In the genomic region with DNA sequence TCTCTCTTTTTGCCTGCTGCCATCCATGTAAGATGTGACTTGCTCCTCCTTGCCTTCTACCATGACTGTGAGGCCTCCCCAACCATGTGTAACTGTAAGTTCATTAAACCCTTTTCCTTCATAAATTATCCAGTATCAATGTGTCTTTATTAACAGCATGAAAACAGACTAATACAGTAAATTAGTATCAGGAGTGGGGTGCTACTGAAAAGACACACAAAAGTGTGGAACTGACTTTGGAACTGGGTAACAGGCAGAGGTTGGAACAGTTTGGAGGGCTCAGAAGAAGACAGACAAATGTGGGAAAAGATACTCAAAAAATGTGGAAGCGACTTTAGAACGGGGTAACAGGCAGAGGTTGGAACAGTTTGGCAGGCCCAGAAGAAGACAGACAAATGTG, we compare ENCODE assay signal across 1 cellular context.
TF ChIP-seq lines count a peak whose summit lies in the region.

No MANE protein-coding gene starts in this region.

TF ChIP-seq in HEK293, 187 proteins besides CTCF, POLR2A, EP300 and RAD21 (continued from another document):
- TF ChIP-seq, protein P1, sequence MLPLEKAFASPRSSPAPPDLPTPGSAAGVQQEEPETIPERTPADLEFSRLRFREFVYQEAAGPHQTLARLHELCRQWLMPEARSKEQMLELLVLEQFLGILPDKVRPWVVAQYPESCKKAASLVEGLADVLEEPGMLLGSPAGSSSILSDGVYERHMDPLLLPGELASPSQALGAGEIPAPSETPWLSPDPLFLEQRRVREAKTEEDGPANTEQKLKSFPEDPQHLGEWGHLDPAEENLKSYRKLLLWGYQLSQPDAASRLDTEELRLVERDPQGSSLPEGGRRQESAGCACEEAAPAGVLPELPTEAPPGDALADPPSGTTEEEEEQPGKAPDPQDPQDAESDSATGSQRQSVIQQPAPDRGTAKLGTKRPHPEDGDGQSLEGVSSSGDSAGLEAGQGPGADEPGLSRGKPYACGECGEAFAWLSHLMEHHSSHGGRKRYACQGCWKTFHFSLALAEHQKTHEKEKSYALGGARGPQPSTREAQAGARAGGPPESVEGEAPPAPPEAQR (tag by site-specific recombination; IDR thresholded peaks at IDR 0.05) = no peak
- TF ChIP-seq ZNF624 (tag by site-specific recombination; IDR thresholded peaks at IDR 0.05) (no peak), KLF17 (tag by site-specific recombination; IDR thresholded peaks at IDR 0.05) (no peak), ZNF677 (tag by site-specific recombination; IDR thresholded peaks at IDR 0.05) (no peak), ZNF140 (tag by site-specific recombination; IDR thresholded peaks at IDR 0.05) (no peak)
